1 cellular context compared by ENCODE assay signal in genomic region chr1:21216835-21217811, GRCh38.
TF ChIP-seq lines count a peak whose summit lies in the region.

No MANE protein-coding gene starts in this region.

TF ChIP-seq in H1, 55 proteins besides CTCF, POLR2A, EP300 and RAD21 (continued from another document):
- TF ChIP-seq CTBP2 (IDR thresholded peaks at IDR 0.05; ENCODE audit: borderline replicate concordance, insufficient read depth, insufficient read length, low read length) (no peak), MAFK (IDR thresholded peaks at IDR 0.05; ENCODE audit: low read depth, low read length) (no peak), HDAC6 (IDR thresholded peaks at IDR 0.05; ENCODE audit: low read depth, low read length) (no peak), BCL11A (IDR thresholded peaks at IDR 0.05; ENCODE audit: low read depth in 2 of 2, low read length in 2 of 2) (no peak), RFX5 (IDR thresholded peaks at IDR 0.05; ENCODE audit: borderline replicate concordance, low read depth, low read length) (no peak), EGR1 (IDR thresholded peaks at IDR 0.05; ENCODE audit: borderline replicate concordance, low read depth, low read length) (no peak), TBP (IDR thresholded peaks at IDR 0.05; ENCODE audit: low read depth, low read length) (no peak), SIN3A (conservative IDR thresholded peaks at IDR 0.05 in 1 of 2, IDR thresholded peaks at IDR 0.05 in 1 of 2; ENCODE audit: low read depth in 1 of 2, low read length in 2 of 2) (no peak), POU5F1 (IDR thresholded peaks at IDR 0.05; ENCODE audit: low read depth, low read length) (no peak), JUN (IDR thresholded peaks at IDR 0.05; ENCODE audit: low read depth, low read length) (no peak), TEAD4 (IDR thresholded peaks at IDR 0.05; ENCODE audit: low read depth, low read length) (no peak), SIRT6 (IDR thresholded peaks at IDR 0.05; ENCODE audit: low read length) (no peak), RXRA (IDR thresholded peaks at IDR 0.05; ENCODE audit: insufficient read depth, low read depth, low read length) (no peak), CHD2 (IDR thresholded peaks at IDR 0.05; ENCODE audit: low read length) (no peak), RBBP5 (IDR thresholded peaks at IDR 0.05; ENCODE audit: borderline replicate concordance, low read depth, low read length) (no peak), CEBPB (IDR thresholded peaks at IDR 0.05; ENCODE audit: low read depth, low read length) (no peak), BRCA1 (IDR thresholded peaks at IDR 0.05; ENCODE audit: low read depth, low read length) (no peak), SRF (IDR thresholded peaks at IDR 0.05; ENCODE audit: low read depth, low read length) (no peak)
